11 cellular contexts compared by ENCODE assay signal in genomic region chr10:133401500-133401899, GRCh38. TPM values are rescaled to one million over a fixed set of nuclear protein-coding genes. Genes with fewer than 3 reads are reported as not detected.
DNase-seq lines count a peak whose midpoint lies in the region; ATAC-seq and TF ChIP-seq lines count a peak whose summit lies in the region.
"Had no signal": no experiment of that assay in that cellular context is flagged by ENCODE, and none has a peak within 500 bp of the region (broad histone marks: within the 10 kb centered on the region; RNA-seq: fewer than 3 reads in every experiment).

No MANE protein-coding gene starts in this region.

- H3K27ac Mint-ChIP-seq in nephron progenitor cell, result peak overlapping the region; percentile 93
- peak overlapping the region in 2 of 7 donors; percentile 42 to 86 for H3K27ac Mint-ChIP-seq in CD4-positive, alpha-beta memory T cell
- peak overlapping the region in 1 of 2 donors; percentile 46 for H3K27ac Mint-ChIP-seq in T-cell
- H3K27ac Mint-ChIP-seq: nephron had no signal

- H3K27me3 ChIP-seq in RWPE2 (ENCODE audit: insufficient read depth, poor library complexity, severe bottlenecking), result no peaks in the 10 kb centered on the region
- no peaks in the 10 kb centered on the region for H3K27me3 ChIP-seq in CD4-positive, alpha-beta memory T cell (ENCODE audit: insufficient read depth, low read length)

- POLR2A ChIA-PET in CD4-positive, alpha-beta memory T cell (lab: Charles Lee; ENCODE audit: partially characterized antibody), result interaction anchor here (1.1 kb wide), 1 partner anchor 23 kb away, joined by 3 read pairs; no protein-coding TSS in a partner anchor
- POLR2A ChIA-PET in T-cell (lab: Charles Lee), result interaction anchor here in 1 of 2 donors (0.5 to 1.1 kb wide), 2 partner anchors 11 to 18 kb away, joined by 3 to 6 read pairs; no protein-coding TSS in a partner anchor

- H3K27me3 Mint-ChIP-seq in nephron progenitor cell (ENCODE audit: low read depth, poor library complexity), result peaks cover 2% of the 10 kb centered on the region
- H3K27me3 Mint-ChIP-seq in CD4-positive, alpha-beta memory T cell, result no peaks in the 10 kb centered on the region
- H3K27me3 Mint-ChIP-seq in T-cell, result no peaks in the 10 kb centered on the region

- H3K4me3 Mint-ChIP-seq in nephron progenitor cell (no peak overlapping the region), T-cell (peak overlapping the region in 1 of 3 donors; percentile 9)
- no peak overlapping the region for H3K4me3 Mint-ChIP-seq in CD4-positive, alpha-beta memory T cell
- H3K4me3 Mint-ChIP-seq: nephron had no signal

- H3K36me3 Mint-ChIP-seq in nephron progenitor cell (ENCODE audit: low read depth) (peaks cover 93% of the 10 kb centered on the region), T-cell (peaks cover 54% of the 10 kb centered on the region)
- peaks cover 53 to 65% of the 10 kb centered on the region in 2 donors for H3K36me3 Mint-ChIP-seq in CD4-positive, alpha-beta memory T cell

- ATAC-seq in GM18517 (IDR thresholded peaks at IDR 0.05; ENCODE audit: unreplicated experiment) (peak; percentile 5), GM21515 (IDR thresholded peaks at IDR 0.05; ENCODE audit: unreplicated experiment) (peak; percentile 4), RWPE2 (ENCODE audit: low read depth) (no peak), T-cell (replicated peaks in 1 of 4) (no peak)
- ATAC-seq: PC-3 had no signal

- CTCF ChIA-PET in CD4-positive, alpha-beta memory T cell (lab: Charles Lee; ENCODE audit: partially characterized antibody), result no interaction called here
- CTCF ChIA-PET in T-cell (lab: Charles Lee), result no interaction called here

- no peaks in the 10 kb centered on the region for H3K4me1 ChIP-seq in RWPE2 (ENCODE audit: insufficient read depth, poor library complexity, severe bottlenecking)
- H3K4me1 ChIP-seq in CD4-positive, alpha-beta memory T cell (ENCODE audit: insufficient read depth, low read length), result peaks cover 19% of the 10 kb centered on the region

- H3K36me3 ChIP-seq in RWPE2 (ENCODE audit: low read depth), result peaks cover 62% of the 10 kb centered on the region
- H3K36me3 ChIP-seq in CD4-positive, alpha-beta memory T cell (ENCODE audit: insufficient read depth, low read length), result peaks cover 39% of the 10 kb centered on the region

- TF ChIP-seq CTCF in RWPE2 (IDR thresholded peaks at IDR 0.05; ENCODE audit: poor library complexity, severe bottlenecking) (no peak), nephron progenitor cell (IDR thresholded peaks at IDR 0.05) (no peak)

- no peaks in the 10 kb centered on the region for H3K9me3 ChIP-seq in RWPE2 (ENCODE audit: severe bottlenecking)
- H3K9me3 ChIP-seq in CD4-positive, alpha-beta memory T cell (ENCODE audit: control insufficient read depth in 1 of 2, low read length in 2 of 2), result no peaks in the 10 kb centered on the region

- peaks cover 11% of the 10 kb centered on the region for H3K4me1 Mint-ChIP-seq in nephron progenitor cell
- H3K4me1 Mint-ChIP-seq in CD4-positive, alpha-beta memory T cell, result peaks cover 30 to 53% (median 39%) of the 10 kb centered on the region in 4 donors
- H3K4me1 Mint-ChIP-seq in T-cell, result peaks cover 40 to 51% (median 45%) of the 10 kb centered on the region in 3 donors
- H3K4me1 Mint-ChIP-seq: nephron had no signal

- H3K27ac ChIP-seq in RWPE2 (ENCODE audit: poor library complexity, severe bottlenecking), result no peak overlapping the region
- no peak overlapping the region for H3K27ac ChIP-seq in CD4-positive, alpha-beta memory T cell (ENCODE audit: low read depth, low read length)

- peak; percentile 27 for DNase-seq in RWPE2 (ENCODE audit: low spot score)
- DNase-seq in nephron progenitor cell, result no peak
- DNase-seq in CD4-positive, alpha-beta memory T cell, result no peak
- DNase-seq in kidney glomerular epithelial cell (lab: John Stamatoyannopoulos, UW), result no peak
- DNase-seq in T-cell, result no peak
- DNase-seq: activated naive CD4-positive, alpha-beta T cell treated with Interleukin-2 at 50 U/mL for 16 hours; Karpas-422; PC-3 had no signal

- H3K9me3 Mint-ChIP-seq in nephron progenitor cell (peaks cover under 1% of the 10 kb centered on the region), T-cell (no peaks in the 10 kb centered on the region)
- H3K9me3 Mint-ChIP-seq in CD4-positive, alpha-beta memory T cell, result no peaks in the 10 kb centered on the region

- intact Hi-C loops in CD4-positive, alpha-beta memory T cell (cut with micrococcal nuclease), result no loop called here

- H3K4me3 ChIP-seq in RWPE2 (ENCODE audit: severe bottlenecking), result no peak overlapping the region
- H3K4me3 ChIP-seq in CD4-positive, alpha-beta memory T cell (ENCODE audit: low read length in 2 of 2), result no peak overlapping the region

RNA-seq across cellular contexts. Expression of gene MTG1, which starts 7.5 kb away (rescaled TPM):
- total RNA-seq in CD4-positive, alpha-beta memory T cell, result 10 to 100 TPM; 64.8 to 65.4 TPM
- polyA plus RNA-seq in CD4-positive, alpha-beta memory T cell, result 10 to 100 TPM; 32.6 to 37.0 TPM
- total RNA-seq in T-cell, result 10 to 100 TPM; 46.7 to 79.3 (median 69.4) TPM

RNA-seq across cellular contexts. Expression of gene PAOX, which starts 22.4 kb away (rescaled TPM):
- 1 to 10 TPM; 9.1 to 9.5 TPM for total RNA-seq in CD4-positive, alpha-beta memory T cell
- polyA plus RNA-seq in CD4-positive, alpha-beta memory T cell, result 10 to 100 TPM in 1 of 2 donors, 1 to 10 TPM in 1; 7.6 to 10.3 TPM
- 10 to 100 TPM in 3 of 5 donors, 1 to 10 TPM in 2; 4.3 to 20.0 (median 14.5) TPM for total RNA-seq in T-cell

RNA-seq across cellular contexts. Expression of gene SPRN, which starts 22.9 kb away (rescaled TPM):
- total RNA-seq in CD4-positive, alpha-beta memory T cell, result not detected
- polyA plus RNA-seq in CD4-positive, alpha-beta memory T cell, result under 1 TPM; 0.14 to 0.26 TPM
- under 1 TPM in 2 of 5 donors, not detected in 3; 0.06 to 0.12 TPM for total RNA-seq in T-cell
- total RNA-seq: PC-3 had no signal

RNA-seq across cellular contexts. Expression of gene ECHS1, which starts 28.3 kb away (rescaled TPM):
- 10 to 100 TPM; 29.7 to 30.6 TPM for total RNA-seq in CD4-positive, alpha-beta memory T cell
- polyA plus RNA-seq in CD4-positive, alpha-beta memory T cell, result 100 to 1,000 TPM in 1 of 2 donors, 10 to 100 TPM in 1; 81.4 to 117 TPM
- total RNA-seq in T-cell, result 10 to 100 TPM; 17.6 to 31.7 (median 27.2) TPM

RNA-seq across cellular contexts. Expression of gene FUOM, which starts 43.7 kb away (rescaled TPM):
- total RNA-seq in CD4-positive, alpha-beta memory T cell, result 10 to 100 TPM; 17.1 to 18.1 TPM
- 10 to 100 TPM; 15.6 to 16.3 TPM for polyA plus RNA-seq in CD4-positive, alpha-beta memory T cell
- total RNA-seq in T-cell, result 10 to 100 TPM in 4 of 5 donors, 1 to 10 TPM in 1; 9.4 to 30.3 (median 26.9) TPM

Comparison
In these comparisons a context has a peak if more than half of its experiments do, and no peak if none do; other contexts are left out.
1. ATAC-seq: peak in GM18517 (single experiment) and GM21515 (single experiment); none in RWPE2 (single experiment) and T-cell (0 of 4).